18 cellular contexts compared by ENCODE assay signal in genomic region chr13:51682691-51683090, GRCh38.
A peak's percentile ranks its signal among the peaks of the same experiment; 100 is the strongest.
DNase-seq lines count a peak whose midpoint lies in the region; FAIRE-seq and TF ChIP-seq lines count a peak whose summit lies in the region.
"Had no signal": no experiment of that assay in that cellular context is flagged by ENCODE, and none has a peak within 500 bp of the region (broad histone marks: within the 10 kb centered on the region; RNA-seq: fewer than 3 reads in every experiment).

No MANE protein-coding gene starts in this region.

- H3K4me2 ChIP-seq in Karpas-422 (ENCODE audit: low read depth, low read length, poor library complexity, severe bottlenecking) (no peak overlapping the region), astrocyte (ENCODE audit: low read length) (no peak overlapping the region)

- no peaks in the 10 kb centered on the region for H3K9me3 Mint-ChIP-seq in astrocyte (ENCODE audit: unreplicated experiment)

- no peak for FAIRE-seq in astrocyte (lab: Jason Lieb, UNC)
- FAIRE-seq: A204.1, D721Med had no signal

- H3K9ac ChIP-seq in Karpas-422 (ENCODE audit: low read length), result no peak overlapping the region
- no peak overlapping the region for H3K9ac ChIP-seq in astrocyte (ENCODE audit: low read length)

- H3K4me3 ChIP-seq in Karpas-422 (ENCODE audit: low read length), result no peak overlapping the region
- no peak overlapping the region for H3K4me3 ChIP-seq in astrocyte (ENCODE audit: insufficient read depth, low read depth, low read length)
- H3K4me3 ChIP-seq in fibroblast of the aortic adventitia (ENCODE audit: low read depth, low read length), result no peak overlapping the region
- H3K4me3 ChIP-seq: MG63, PC-9 had no signal

- no peaks in the 10 kb centered on the region for H3K27me3 Mint-ChIP-seq in astrocyte (ENCODE audit: low read depth, unreplicated experiment)

- H4K20me1 ChIP-seq in Karpas-422 (ENCODE audit: insufficient read depth, low read depth, low read length) (peaks cover 17% of the 10 kb centered on the region), astrocyte (ENCODE audit: insufficient read depth, low read length) (peaks cover 13% of the 10 kb centered on the region)

- H3K79me2 ChIP-seq in Karpas-422 (ENCODE audit: low read length) (no peaks in the 10 kb centered on the region), astrocyte (ENCODE audit: insufficient read depth, low read length) (peaks cover 38% of the 10 kb centered on the region)

- no peaks in the 10 kb centered on the region for H3K9me2 ChIP-seq in Karpas-422 (replicated peaks; ENCODE audit: insufficient read depth, low read length)

- H3K9me3 ChIP-seq in Karpas-422 (ENCODE audit: low read length) (no peaks in the 10 kb centered on the region), astrocyte (ENCODE audit: insufficient read depth, low read depth, low read length) (no peaks in the 10 kb centered on the region)
- H3K9me3 ChIP-seq: BE2C, MG63 had no signal

- H3K36me3 Mint-ChIP-seq in astrocyte (ENCODE audit: low read depth, unreplicated experiment), result peaks cover 4% of the 10 kb centered on the region

- H3K27ac ChIP-seq in Karpas-422 (ENCODE audit: low read length), result no peak overlapping the region
- H3K27ac ChIP-seq in astrocyte (ENCODE audit: low read depth, low read length), result no peak overlapping the region

- peaks cover 34% of the 10 kb centered on the region for H3K4me1 Mint-ChIP-seq in astrocyte (ENCODE audit: low read depth, unreplicated experiment)

- no peak overlapping the region for H3K4me3 Mint-ChIP-seq in astrocyte (ENCODE audit: unreplicated experiment)

- TF ChIP-seq CTCF in astrocyte (IDR thresholded peaks at IDR 0.05; ENCODE audit: insufficient read depth, low read depth, low read length) (no peak), fibroblast of the aortic adventitia (IDR thresholded peaks at IDR 0.05; ENCODE audit: insufficient read depth, low read length) (no peak)

- H2AFZ ChIP-seq in Karpas-422 (ENCODE audit: low read length) (no peak overlapping the region), astrocyte (ENCODE audit: low read depth, low read length) (no peak overlapping the region)
- H2AFZ ChIP-seq: PC-9 had no signal

- DNase-seq in ELR (ENCODE audit: low read depth), result peak; percentile 40
- DNase-seq in Karpas-422, result peak; percentile 35
- no peak for DNase-seq in astrocyte (ENCODE audit: low read depth)
- peak; percentile 25 for DNase-seq in fibroblast of the aortic adventitia (ENCODE audit: low read depth)
- DNase-seq in T-helper 2 cell, result no peak
- no peak for DNase-seq in medulla oblongata (ENCODE audit: extremely low spot score)
- no peak for DNase-seq in SIG-M5 (lab: John Stamatoyannopoulos, UW)
- no peak for DNase-seq in NCI-H1694 (lab: John Stamatoyannopoulos, UW)
- DNase-seq: BE2C, DMS53, GOT3, Kasumi-1, MG63, NCI-H187 treated with DMSO at 0.1 percent for 48 hours, NCI-H2107, PC-9 had no signal

- H3K36me3 ChIP-seq in Karpas-422 (ENCODE audit: insufficient read depth, low read length) (no peaks in the 10 kb centered on the region), astrocyte (ENCODE audit: insufficient read depth, low read length) (no peaks in the 10 kb centered on the region)
- H3K36me3 ChIP-seq: BE2C, MG63 had no signal

- H3K27me3 ChIP-seq in Karpas-422 (ENCODE audit: low read length) (no peaks in the 10 kb centered on the region), astrocyte (ENCODE audit: insufficient read depth, low read length) (no peaks in the 10 kb centered on the region)
- H3K27me3 ChIP-seq: BE2C, MG63 had no signal

- H3K4me1 ChIP-seq in Karpas-422 (ENCODE audit: low read length) (no peaks in the 10 kb centered on the region), astrocyte (ENCODE audit: insufficient read depth, low read length) (peaks cover 22% of the 10 kb centered on the region)
- H3K4me1 ChIP-seq: BE2C had no signal

- H3K27ac Mint-ChIP-seq in astrocyte (ENCODE audit: unreplicated experiment), result peak overlapping the region; percentile 15

Comparison
In these comparisons a context has a peak if more than half of its experiments do, and no peak if none do; other contexts are left out.
1. DNase-seq: peak in ELR (single experiment), Karpas-422 (single experiment) and fibroblast of the aortic adventitia (single experiment); none in astrocyte (single experiment), T-helper 2 cell (0 of 5), medulla oblongata (single experiment), SIG-M5 (single experiment) and NCI-H1694 (single experiment).